Comparison of ENCODE assay signal across 8 cellular contexts in genomic region chr9:69421908-69422801, GRCh38.
DNase-seq lines count a peak whose midpoint lies in the region; ATAC-seq and TF ChIP-seq lines count a peak whose summit lies in the region.

No MANE protein-coding gene starts in this region.

- H3K27me3 ChIP-seq in adrenal gland: no peaks in the 10 kb centered on the region
- peaks cover 0 to 7% (median 0%) of the 10 kb centered on the region in 7 donors for H3K27me3 ChIP-seq in heart right ventricle
- no peaks in the 10 kb centered on the region for H3K27me3 ChIP-seq in prostate gland (replicated peaks; ENCODE audit: insufficient read depth)

- peak; percentile 61 for DNase-seq in AG10803 (ENCODE audit: low read depth)
- DNase-seq in LNCaP clone FGC (ENCODE audit: low read depth): no peak
- DNase-seq in RWPE1 (ENCODE audit: low spot score): peak; percentile 81
- peak; percentile 44 to 77 (median 53) for DNase-seq in adrenal gland
- DNase-seq in heart right ventricle: peak in 1 of 2 donors; percentile 67
- DNase-seq in prostate gland (ENCODE audit: low spot score): peak; percentile 58

- no peaks in the 10 kb centered on the region for H3K9me3 ChIP-seq in adrenal gland (replicated peaks in 1 of 3)
- no peaks in the 10 kb centered on the region for H3K9me3 ChIP-seq in heart right ventricle
- H3K9me3 ChIP-seq in prostate gland: no peaks in the 10 kb centered on the region

- H3K36me3 ChIP-seq in adrenal gland (replicated peaks in 1 of 2) (no peaks in the 10 kb centered on the region), heart right ventricle (no peaks in the 10 kb centered on the region), prostate gland (no peaks in the 10 kb centered on the region)

- TF ChIP-seq CTCF in AG10803 (conservative IDR thresholded peaks at IDR 0.05; ENCODE audit: low read length) (peak; percentile 73), LNCaP clone FGC (IDR thresholded peaks at IDR 0.05; ENCODE audit: control insufficient read depth, extremely low read depth, insufficient read depth) (peak; percentile 86), RWPE1 (conservative IDR thresholded peaks at IDR 0.05; ENCODE audit: low read depth) (peak; percentile 69), adrenal gland (IDR thresholded peaks at IDR 0.05) (peak; percentile 69 to 89 (median 82)), heart right ventricle (IDR thresholded peaks at IDR 0.05) (peak; percentile 67 to 88 (median 80)), prostate gland (IDR thresholded peaks at IDR 0.05) (peak; percentile 78 to 91 (median 82))

- H3K4me3 ChIP-seq in AG10803 (ENCODE audit: low read length): no peak overlapping the region
- H3K4me3 ChIP-seq in LNCaP clone FGC (ENCODE audit: low read depth, low read length): no peak overlapping the region
- H3K4me3 ChIP-seq in adrenal gland: no peak overlapping the region
- H3K4me3 ChIP-seq in heart right ventricle: no peak overlapping the region
- H3K4me3 ChIP-seq in prostate gland: no peak overlapping the region

- H3K27ac ChIP-seq in RWPE1 (no peak overlapping the region), adrenal gland (no peak overlapping the region), heart right ventricle (no peak overlapping the region), prostate gland (no peak overlapping the region)

- intact Hi-C loops in adrenal gland (cut with DNase I): loop anchor here in 1 of 2 donors (2.0 to 10.0 kb wide), 3 partner anchors 127 to 493 kb away; no protein-coding TSS in a partner anchor
- intact Hi-C loops in heart right ventricle (cut with DNase I): loop anchor here (2.0 to 10.0 kb wide), 15 partner anchors 125 to 693 kb away; partner anchors contain the start of gene APBA1 (in 4 of the 10)
- intact Hi-C loops in prostate gland (cut with DNase I): loop anchor here (5.0 to 10.0 kb wide), 4 partner anchors 125 to 503 kb away; partner anchors contain the start of gene APBA1

- WGBS in adrenal gland, 4 donors: 54% methylated on average over 15 to 16 of the region's 16 CpGs
- 52 to 54% methylated on average over 16 of the region's 16 CpGs for whole genome bisulfite sequencing in heart right ventricle, 2 donors
- WGBS in prostate gland: 58% methylated on average over 16 of the region's 16 CpGs

- H3K4me1 ChIP-seq in adrenal gland (replicated peaks in 1 of 2) (no peaks in the 10 kb centered on the region), heart right ventricle (peaks cover 0 to 3% (median 0%) of the 10 kb centered on the region in 9 donors), prostate gland (replicated peaks) (no peaks in the 10 kb centered on the region)

- CTCF ChIA-PET in RWPE1 (lab: Yijun Ruan, JAX): interaction anchor here (0.6 to 2.5 kb wide), 26 partner anchors 9 to 1799 kb away, joined by 3 to 26 read pairs (median 4); no protein-coding TSS in a partner anchor

- POLR2A ChIA-PET in RWPE1 (lab: Yijun Ruan, JAX; ENCODE audit: low non-redundant PET): no interaction called here

- TF ChIP-seq POLR2A in adrenal gland (IDR thresholded peaks at IDR 0.05) (no peak), prostate gland (IDR thresholded peaks at IDR 0.05) (no peak)

- ATAC-seq in GM18858 (IDR thresholded peaks at IDR 0.05; ENCODE audit: unreplicated experiment) (peak; percentile 62), heart right ventricle (peak; percentile 63 to 84 (median 76)), GM19455 (IDR thresholded peaks at IDR 0.05; ENCODE audit: unreplicated experiment) (no peak)
